Comparison of ENCODE assay signal across 1 cellular context in the genomic region with DNA sequence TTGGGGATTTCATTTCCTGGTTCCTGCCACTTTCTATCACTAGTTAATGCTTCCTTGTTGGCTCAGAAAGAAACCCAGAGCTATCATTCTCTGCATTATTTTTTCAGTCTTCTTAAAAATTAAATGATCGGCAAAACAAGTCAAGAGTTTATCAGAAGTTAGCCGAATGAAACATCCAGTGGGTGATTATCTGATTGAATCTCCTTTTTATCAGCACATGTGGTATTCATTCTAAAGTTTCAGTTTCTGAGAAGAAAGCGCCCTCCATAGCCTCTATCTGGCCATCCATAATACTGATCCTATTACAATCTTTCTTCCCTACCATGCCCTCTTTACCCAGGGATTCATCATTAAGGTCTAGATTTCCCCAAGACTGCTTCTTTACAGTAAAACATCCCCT.
TF ChIP-seq lines count a peak whose summit lies in the region.

No MANE protein-coding gene starts in this region.

TF ChIP-seq in endothelial cell of umbilical vein, 7 proteins besides CTCF, POLR2A, EP300 and RAD21:
- TF ChIP-seq POLR2AphosphoS5 (IDR thresholded peaks at IDR 0.05; ENCODE audit: insufficient read depth, low read depth, low read length) (no peak), GATA2 (IDR thresholded peaks at IDR 0.05; ENCODE audit: insufficient read depth, insufficient read length, low read depth, low read length) (peak; percentile 31)
